8 cellular contexts compared by ENCODE assay signal in genomic region chr11:66745356-66746235, GRCh38. TPM values are rescaled to one million over a fixed set of nuclear protein-coding genes. Genes with fewer than 3 reads are reported as not detected.
DNase-seq lines count a peak whose midpoint lies in the region; ATAC-seq and TF ChIP-seq lines count a peak whose summit lies in the region.

No MANE protein-coding gene starts in this region.

- H3K36me3 Mint-ChIP-seq in CD4-positive, CD25-positive, alpha-beta regulatory T cell: peaks cover 4% of the 10 kb centered on the region
- no peaks in the 10 kb centered on the region for H3K36me3 Mint-ChIP-seq in IgD-negative memory B cell
- H3K36me3 Mint-ChIP-seq in activated B cell treated with CpG ODN at 0.5 μM for 24 hours (ENCODE audit: low read depth): peaks cover 2% of the 10 kb centered on the region

- H3K4me3 Mint-ChIP-seq in CD4-positive, CD25-positive, alpha-beta regulatory T cell: peak overlapping the region; percentile 91 to 95 (median 92)
- H3K4me3 Mint-ChIP-seq in IgD-negative memory B cell (peak overlapping the region; percentile 92 to 98 (median 94)), activated B cell treated with CpG ODN at 0.5 μM for 24 hours (peak overlapping the region; percentile 96)

- ATAC-seq in CD4-positive, CD25-positive, alpha-beta regulatory T cell (ENCODE audit: low read depth in 2 of 2): peak; percentile 26 to 39
- ATAC-seq in GM19452 (IDR thresholded peaks at IDR 0.05; ENCODE audit: unreplicated experiment) (peak; percentile 21), activated B cell treated with CpG ODN at 0.5 μM for 24 hours (ENCODE audit: low read depth) (peak; percentile 53)

- POLR2A ChIA-PET in activated B cell treated with CpG ODN at 0.5 μM for 24 hours (lab: Charles Lee): interaction anchor here (0.6 to 1.7 kb wide), 6 partner anchors 21 to 541 kb away, joined by 4 to 10 read pairs (median 6); partner anchors contain the start of genes MRPL11 and RCE1

- H3K4me1 ChIP-seq in CD4-positive, CD25-positive, alpha-beta regulatory T cell (ENCODE audit: control insufficient read depth, insufficient read depth, low read length, poor library complexity, severe bottlenecking): peaks cover 14% of the 10 kb centered on the region
- H3K4me1 ChIP-seq in muscle layer of duodenum (ENCODE audit: control insufficient read depth in 1 of 2, insufficient read depth in 2 of 2, low read length in 2 of 2): peaks cover 6 to 11% of the 10 kb centered on the region in 2 donors
- H3K4me1 ChIP-seq in tibial artery: peaks cover 0 to 17% (median 14%) of the 10 kb centered on the region in 4 donors

- no peaks in the 10 kb centered on the region for H3K27me3 Mint-ChIP-seq in CD4-positive, CD25-positive, alpha-beta regulatory T cell
- H3K27me3 Mint-ChIP-seq in IgD-negative memory B cell (no peaks in the 10 kb centered on the region), activated B cell treated with CpG ODN at 0.5 μM for 24 hours (no peaks in the 10 kb centered on the region)

- CTCF ChIA-PET in activated B cell treated with CpG ODN at 0.5 μM for 24 hours (lab: Charles Lee): no interaction called here

- peaks cover 0 to 6% (median 0%) of the 10 kb centered on the region in 7 donors for H3K9me3 Mint-ChIP-seq in CD4-positive, CD25-positive, alpha-beta regulatory T cell
- peaks cover 2 to 8% (median 7%) of the 10 kb centered on the region in 3 donors for H3K9me3 Mint-ChIP-seq in IgD-negative memory B cell
- peaks cover 7% of the 10 kb centered on the region for H3K9me3 Mint-ChIP-seq in activated B cell treated with CpG ODN at 0.5 μM for 24 hours

- no peaks in the 10 kb centered on the region for H3K36me3 ChIP-seq in CD4-positive, CD25-positive, alpha-beta regulatory T cell (ENCODE audit: control insufficient read depth, insufficient read depth, low read length)
- H3K36me3 ChIP-seq in muscle layer of duodenum (ENCODE audit: control insufficient read depth in 1 of 2, insufficient read depth in 2 of 2, low read length in 2 of 2) (no peaks in the 10 kb centered on the region), tibial artery (no peaks in the 10 kb centered on the region)

- peak overlapping the region; percentile 26 for H3K4me3 ChIP-seq in CD4-positive, CD25-positive, alpha-beta regulatory T cell (ENCODE audit: low read depth, low read length)
- peak overlapping the region; percentile 78 to 88 for H3K4me3 ChIP-seq in muscle layer of duodenum (ENCODE audit: low read depth in 1 of 2, low read length in 2 of 2)
- peak overlapping the region; percentile 79 to 99 for H3K4me3 ChIP-seq in tibial artery

- DNase-seq in CD4-positive, CD25-positive, alpha-beta regulatory T cell: peak in 2 of 3 donors; percentile 30 to 67
- DNase-seq in activated B cell treated with CpG ODN at 0.5 μM for 24 hours: peak; percentile 44
- DNase-seq in effector CD4-positive, alpha-beta T cell: peak; percentile 19
- DNase-seq in tibial artery: no peak
- no peak for DNase-seq in KBM-7

- peak overlapping the region in 2 of 3 donors; percentile 69 to 86 for H3K27ac Mint-ChIP-seq in CD4-positive, CD25-positive, alpha-beta regulatory T cell
- H3K27ac Mint-ChIP-seq in IgD-negative memory B cell (peak overlapping the region in 2 of 3 donors; percentile 67 to 90), activated B cell treated with CpG ODN at 0.5 μM for 24 hours (peak overlapping the region; percentile 89)

- peaks cover 3 to 11% (median 8%) of the 10 kb centered on the region in 4 donors for H3K4me1 Mint-ChIP-seq in CD4-positive, CD25-positive, alpha-beta regulatory T cell
- peaks cover 9 to 20% (median 16%) of the 10 kb centered on the region in 3 donors for H3K4me1 Mint-ChIP-seq in IgD-negative memory B cell
- H3K4me1 Mint-ChIP-seq in activated B cell treated with CpG ODN at 0.5 μM for 24 hours: peaks cover 26% of the 10 kb centered on the region

- peak overlapping the region; percentile 67 for H3K27ac ChIP-seq in CD4-positive, CD25-positive, alpha-beta regulatory T cell (ENCODE audit: insufficient read depth, low read length, poor library complexity, severe bottlenecking)
- H3K27ac ChIP-seq in muscle layer of duodenum (ENCODE audit: low read length) (no peak overlapping the region), tibial artery (peak overlapping the region; percentile 87 to 88)

- TF ChIP-seq CTCF in activated B cell treated with CpG ODN at 0.5 μM for 24 hours (IDR thresholded peaks at IDR 0.05): no peak
- no peak for TF ChIP-seq CTCF in tibial artery (IDR thresholded peaks at IDR 0.05)

- intact Hi-C loops in activated B cell treated with CpG ODN at 0.5 μM for 24 hours (cut with micrococcal nuclease): loop anchor here (2.0 kb wide), 1 partner anchor 17 kb away; the partner anchor contains the start of gene SPTBN2
- intact Hi-C loops in tibial artery (cut with DNase I; ENCODE audit: low total_unique reads): no loop called here

- no peaks in the 10 kb centered on the region for H3K27me3 ChIP-seq in CD4-positive, CD25-positive, alpha-beta regulatory T cell (ENCODE audit: control insufficient read depth, insufficient read depth, low read length)
- no peaks in the 10 kb centered on the region for H3K27me3 ChIP-seq in muscle layer of duodenum (ENCODE audit: low read depth, low read length)
- no peaks in the 10 kb centered on the region for H3K27me3 ChIP-seq in tibial artery

- H3K9me3 ChIP-seq in CD4-positive, CD25-positive, alpha-beta regulatory T cell (ENCODE audit: control insufficient read depth in 2 of 2, low read length in 2 of 2): peaks cover 0 to 5% of the 10 kb centered on the region in 2 experiments
- no peaks in the 10 kb centered on the region for H3K9me3 ChIP-seq in muscle layer of duodenum (ENCODE audit: control insufficient read depth in 1 of 2, low read length in 2 of 2)
- H3K9me3 ChIP-seq in tibial artery: no peaks in the 10 kb centered on the region

- in situ Hi-C loops in KBM-7 (cut with MboI; ENCODE audit: low pct_unique_long_range_greater_than_20kb, low sequenced_read_pairs): no loop called here

RNA-seq across cellular contexts. Expression of gene SPTBN2, which starts 16.6 kb away (rescaled TPM):
- 0.52 TPM for total RNA-seq in CD4-positive, CD25-positive, alpha-beta regulatory T cell
- not detected for polyA plus RNA-seq in CD4-positive, CD25-positive, alpha-beta regulatory T cell
- polyA plus RNA-seq in IgD-negative memory B cell: not detected
- total RNA-seq in activated B cell treated with CpG ODN at 0.5 μM for 24 hours: 1.2 and 3.0 TPM in 2 replicates

Comparison
In these comparisons a context has a peak if more than half of its experiments do, and no peak if none do; other contexts are left out.
1. DNase-seq: peak in CD4-positive, CD25-positive, alpha-beta regulatory T cell (2 of 3), activated B cell treated with CpG ODN at 0.5 μM for 24 hours (single experiment) and effector CD4-positive, alpha-beta T cell (single experiment); none in tibial artery (0 of 2) and KBM-7 (single experiment).
2. H3K4me3 ChIP-seq: peak in every context shown above with its lines; median percentile 89 in tibial artery; 83 in muscle layer of duodenum; 26 in CD4-positive, CD25-positive, alpha-beta regulatory T cell.
3. Peak in every context shown above with its lines, with median percentiles within 50 percentile points of each other: ATAC-seq, H3K27ac Mint-ChIP-seq and H3K4me3 Mint-ChIP-seq.